Comparison of ENCODE assay signal across 43 cellular contexts in the genomic region with DNA sequence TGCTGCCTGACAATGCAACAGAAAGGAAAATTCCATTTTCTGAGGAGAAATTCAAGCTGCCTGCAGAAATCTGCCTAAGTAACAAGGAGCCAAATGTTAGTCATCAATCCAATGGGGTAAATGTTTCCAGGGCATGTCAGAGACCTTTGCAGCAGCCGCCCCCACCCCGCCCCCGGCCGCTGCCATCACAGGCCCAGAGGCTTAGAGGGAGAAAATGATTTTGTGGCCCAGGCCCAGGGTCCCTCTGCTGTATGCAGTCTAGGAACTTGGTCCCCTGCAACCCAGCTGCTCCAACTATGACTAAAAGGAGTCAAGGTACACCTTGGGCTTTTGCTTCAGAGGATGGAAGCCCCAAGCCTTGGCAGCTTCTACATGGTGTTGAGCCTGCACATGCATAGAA. TPM values are rescaled to one million over a fixed set of nuclear protein-coding genes. Genes with fewer than 3 reads are reported as not detected.
"Had no signal": no experiment of that assay in that cellular context is flagged by ENCODE, and none has a peak within 500 bp of the region (broad histone marks: within the 10 kb centered on the region; RNA-seq: fewer than 3 reads in every experiment).

No MANE protein-coding gene starts in this region.

- ATAC-seq: activated naive CD4-positive, alpha-beta T cell treated with anti-CD3 and anti-CD28 coated beads, Interleukin-2, amount 50 U/mL, for 72 hours; activated naive CD8-positive, alpha-beta T cell treated with anti-CD3 and anti-CD28 coated beads, Interleukin-2, amount 50 U/mL, for 24 hours; activated T-cell treated with anti-CD3 and anti-CD28 coated beads, Interleukin-2, amount 50 U/mL, for 4 hours; activated T-cell treated with anti-CD3 and anti-CD28 coated beads, Interleukin-2, amount 50 U/mL, for 72 hours; activated T-helper 17 cell treated with anti-CD3 and anti-CD28 coated beads, Interleukin-2, amount 50 U/mL, for 72 hours; body of pancreas had no signal

- H3K27ac ChIP-seq: adrenal gland, ascending aorta, body of pancreas, brain microvascular endothelial cell, breast epithelium, cardiac muscle cell had no signal

- H3K4me1 ChIP-seq: ascending aorta, body of pancreas, breast epithelium had no signal

- H3K27me3 ChIP-seq: adrenal gland, ascending aorta, body of pancreas, brain microvascular endothelial cell, breast epithelium, cardiac muscle cell had no signal

- H3K4me1 Mint-ChIP-seq: activated naive CD4-positive, alpha-beta T cell treated with anti-CD3 and anti-CD28 coated beads, Interleukin-2, amount 10 ng/mL, durations not matched to agents 7 days and 5 days; activated naive CD4-positive, alpha-beta T cell treated with anti-CD3 and anti-CD28 coated beads, Interleukin-2, amount 50 U/mL, for 24 hours; activated naive CD8-positive, alpha-beta T cell treated with anti-CD3 and anti-CD28 coated beads for 36 hours; activated naive CD8-positive, alpha-beta T cell treated with anti-CD3 and anti-CD28 coated beads, Interleukin-2, amount 50 U/mL, for 24 hours; activated T-helper 17 cell treated with anti-CD3 and anti-CD28 coated beads, Interleukin-2, amount 50 U/mL, for 72 hours; central memory CD8-positive, alpha-beta T cell had no signal

- H3K9me3 ChIP-seq: adrenal gland, ascending aorta, body of pancreas, breast epithelium had no signal

- H3K27me3 Mint-ChIP-seq: activated naive CD4-positive, alpha-beta T cell treated with anti-CD3 and anti-CD28 coated beads, Interleukin-2, amount 10 ng/mL, durations not matched to agents 7 days and 5 days; activated naive CD4-positive, alpha-beta T cell treated with anti-CD3 and anti-CD28 coated beads, Interleukin-2, amount 50 U/mL, for 24 hours; activated naive CD8-positive, alpha-beta T cell; activated naive CD8-positive, alpha-beta T cell treated with anti-CD3 and anti-CD28 coated beads for 36 hours; activated naive CD8-positive, alpha-beta T cell treated with anti-CD3 and anti-CD28 coated beads, Interleukin-2, amount 10 ng/mL, durations not matched to agents 7 days and 5 days; activated naive CD8-positive, alpha-beta T cell treated with anti-CD3 and anti-CD28 coated beads, Interleukin-2, amount 50 U/mL, for 24 hours; activated T-cell treated with anti-CD3 and anti-CD28 coated beads, Interleukin-2, amount 50 U/mL, for 24 hours; activated T-helper 17 cell treated with anti-CD3 and anti-CD28 coated beads, Interleukin-2, amount 50 U/mL, for 72 hours; brain; central memory CD8-positive, alpha-beta T cell had no signal

- H3K4me3 ChIP-seq: adrenal gland, ascending aorta, body of pancreas, breast epithelium, cardiac muscle cell had no signal

- H3K9me3 Mint-ChIP-seq: activated naive CD4-positive, alpha-beta T cell treated with anti-CD3 and anti-CD28 coated beads for 36 hours; activated naive CD4-positive, alpha-beta T cell treated with anti-CD3 and anti-CD28 coated beads, Interleukin-2, amount 50 U/mL, for 24 hours; activated T-cell treated with anti-CD3 and anti-CD28 coated beads, Interleukin-2, amount 50 U/mL, for 4 hours; activated T-helper 17 cell treated with anti-CD3 and anti-CD28 coated beads, Interleukin-2, amount 50 U/mL, for 72 hours; central memory CD8-positive, alpha-beta T cell had no signal

- H3K27ac Mint-ChIP-seq: activated naive CD4-positive, alpha-beta T cell treated with anti-CD3 and anti-CD28 coated beads for 36 hours; activated naive CD4-positive, alpha-beta T cell treated with anti-CD3 and anti-CD28 coated beads, Interleukin-2, amount 10 ng/mL, durations not matched to agents 7 days and 5 days; activated naive CD4-positive, alpha-beta T cell treated with anti-CD3 and anti-CD28 coated beads, Interleukin-2, amount 50 U/mL, for 24 hours; activated naive CD4-positive, alpha-beta T cell treated with anti-CD3 and anti-CD28 coated beads, Interleukin-2, amount 50 U/mL, for 72 hours; activated naive CD8-positive, alpha-beta T cell; activated naive CD8-positive, alpha-beta T cell treated with anti-CD3 and anti-CD28 coated beads for 36 hours; activated naive CD8-positive, alpha-beta T cell treated with anti-CD3 and anti-CD28 coated beads, Interleukin-2, amount 10 ng/mL, durations not matched to agents 7 days and 5 days; activated naive CD8-positive, alpha-beta T cell treated with anti-CD3 and anti-CD28 coated beads, Interleukin-2, amount 50 U/mL, for 24 hours; activated T-cell treated with anti-CD3 and anti-CD28 coated beads, Interleukin-2, amount 50 U/mL, for 24 hours; activated T-cell treated with anti-CD3 and anti-CD28 coated beads, Interleukin-2, amount 50 U/mL, for 72 hours; activated T-helper 1 cell treated with anti-CD3 and anti-CD28 coated beads, Interleukin-12 subunit alpha, Interleukin-12 subunit beta, Interleukin-2, Interleukin-4 antibody, amounts not matched to agents 30 ng/mL and 10 ng/mL and 1 ng/mL, durations not matched to agents 14 hours and 24 hours and 36 hours; activated T-helper 17 cell treated with anti-CD3 and anti-CD28 coated beads, Interleukin-2, amount 50 U/mL, for 72 hours; activated T-helper 2 cell treated with anti-CD3 and anti-CD28 coated beads, Interferon-gamma antibody, Interleukin-2, Interleukin-4, amounts not matched to agents 10 μg/mL and 5 μg/mL and 100 μg/mL, durations not matched to agents 14 hours and 24 hours and 36 hours; brain had no signal

- H3K4me3 Mint-ChIP-seq: activated naive CD4-positive, alpha-beta T cell treated with anti-CD3 and anti-CD28 coated beads for 36 hours; activated naive CD4-positive, alpha-beta T cell treated with anti-CD3 and anti-CD28 coated beads, Interleukin-2, amount 10 ng/mL, durations not matched to agents 7 days and 5 days; activated naive CD4-positive, alpha-beta T cell treated with anti-CD3 and anti-CD28 coated beads, Interleukin-2, amount 50 U/mL, for 24 hours; activated naive CD8-positive, alpha-beta T cell; activated naive CD8-positive, alpha-beta T cell treated with anti-CD3 and anti-CD28 coated beads for 36 hours; activated naive CD8-positive, alpha-beta T cell treated with anti-CD3 and anti-CD28 coated beads, Interleukin-2, amount 10 ng/mL, durations not matched to agents 7 days and 5 days; activated naive CD8-positive, alpha-beta T cell treated with anti-CD3 and anti-CD28 coated beads, Interleukin-2, amount 50 U/mL, for 24 hours; activated T-cell treated with anti-CD3 and anti-CD28 coated beads, Interleukin-2, amount 50 U/mL, for 24 hours; activated T-cell treated with anti-CD3 and anti-CD28 coated beads, Interleukin-2, amount 50 U/mL, for 4 hours; activated T-cell treated with anti-CD3 and anti-CD28 coated beads, Interleukin-2, amount 50 U/mL, for 72 hours; activated T-helper 1 cell treated with anti-CD3 and anti-CD28 coated beads, Interleukin-12 subunit alpha, Interleukin-12 subunit beta, Interleukin-2, Interleukin-4 antibody, amounts not matched to agents 30 ng/mL and 10 ng/mL and 1 ng/mL, durations not matched to agents 14 hours and 24 hours and 36 hours; activated T-helper 17 cell treated with anti-CD3 and anti-CD28 coated beads, Interleukin-2, amount 50 U/mL, for 72 hours; brain; central memory CD8-positive, alpha-beta T cell had no signal

- DNase-seq: activated effector memory CD4-positive, alpha-beta T cell treated with anti-CD3 and anti-CD28 coated beads, Interleukin-2, amount 50 U/mL, for 16 hours; activated effector memory CD4-positive, alpha-beta T cell treated with Interleukin-2 at 50 U/mL for 16 hours; activated gamma-delta T cell; activated gamma-delta T cell treated with Interleukin-2 at 50 U/mL for 16 hours; activated naive CD4-positive, alpha-beta T cell; activated naive CD4-positive, alpha-beta T cell treated with anti-CD3 and anti-CD28 coated beads for 36 hours; activated naive CD4-positive, alpha-beta T cell treated with anti-CD3 and anti-CD28 coated beads, Interleukin-2, amount 10 ng/mL, durations not matched to agents 7 days and 5 days; activated naive CD4-positive, alpha-beta T cell treated with anti-CD3 and anti-CD28 coated beads, Interleukin-2, amount 50 U/mL, for 16 hours; activated naive CD4-positive, alpha-beta T cell treated with Interleukin-2 at 50 U/mL for 16 hours; activated naive CD8-positive, alpha-beta T cell treated with anti-CD3 and anti-CD28 coated beads for 36 hours; activated naive CD8-positive, alpha-beta T cell treated with anti-CD3 and anti-CD28 coated beads, Interleukin-2, amount 10 ng/mL, durations not matched to agents 7 days and 5 days; activated naive CD8-positive, alpha-beta T cell treated with anti-CD3 and anti-CD28 coated beads, Interleukin-2, amount 50 U/mL, for 24 hours; activated T-cell treated with anti-CD3 and anti-CD28 coated beads, Interleukin-2, amount 50 U/mL, for 1 hour; activated T-cell treated with anti-CD3 and anti-CD28 coated beads, Interleukin-2, amount 50 U/mL, for 24 hours; activated T-cell treated with anti-CD3 and anti-CD28 coated beads, Interleukin-2, amount 50 U/mL, for 4 hours; activated T-cell treated with anti-CD3 and anti-CD28 coated beads, Interleukin-2, amount 50 U/mL, for 48 hours; activated T-cell treated with anti-CD3 and anti-CD28 coated beads, Interleukin-2, amount 50 U/mL, for 72 hours; adrenal gland; amniotic stem cell; amygdala; anterior cingulate cortex; aorta; body of pancreas; brain microvascular endothelial cell; caudate nucleus; central memory CD4-positive, alpha-beta T cell; cerebellar nuclear complex had no signal

- H3K36me3 ChIP-seq: adrenal gland, ascending aorta, brain microvascular endothelial cell, breast epithelium, cardiac muscle cell had no signal

- H3K36me3 Mint-ChIP-seq: activated naive CD4-positive, alpha-beta T cell treated with anti-CD3 and anti-CD28 coated beads, Interleukin-2, amount 10 ng/mL, durations not matched to agents 7 days and 5 days had no signal

RNA-seq across cellular contexts. Expression of gene KCNV2, which starts 50.7 kb away (rescaled TPM):
- total RNA-seq: activated naive CD4-positive, alpha-beta T cell treated with anti-CD3 and anti-CD28 coated beads for 36 hours; activated naive CD4-positive, alpha-beta T cell treated with anti-CD3 and anti-CD28 coated beads, Interleukin-2, amount 50 U/mL, for 72 hours; activated naive CD8-positive, alpha-beta T cell treated with anti-CD3 and anti-CD28 coated beads for 36 hours; activated naive CD8-positive, alpha-beta T cell treated with anti-CD3 and anti-CD28 coated beads, Interleukin-2, amount 10 ng/mL, durations not matched to agents 7 days and 5 days; activated T-cell treated with anti-CD3 and anti-CD28 coated beads, Interleukin-2, amount 50 U/mL, for 4 hours; activated T-cell treated with anti-CD3 and anti-CD28 coated beads, Interleukin-2, amount 50 U/mL, for 72 hours; activated T-helper 1 cell treated with anti-CD3 and anti-CD28 coated beads, Interleukin-12 subunit alpha, Interleukin-12 subunit beta, Interleukin-2, Interleukin-4 antibody, amounts not matched to agents 30 ng/mL and 10 ng/mL and 1 ng/mL, durations not matched to agents 14 hours and 24 hours and 36 hours; activated T-helper 17 cell treated with anti-CD3 and anti-CD28 coated beads, Interleukin-2, amount 50 U/mL, for 72 hours; activated T-helper 2 cell treated with anti-CD3 and anti-CD28 coated beads, Interferon-gamma antibody, Interleukin-2, Interleukin-4, amounts not matched to agents 10 μg/mL and 5 μg/mL and 100 μg/mL, durations not matched to agents 14 hours and 24 hours and 36 hours; adrenal gland; aorta; ascending aorta; astrocyte; body of pancreas; breast epithelium; bronchial epithelial cell; cardiac muscle cell; cardiac septum; cerebellum; chondrocyte had no signal
